In genomic region chr2:10159086-10159485, GRCh38 we compare ENCODE assay signal across 16 cellular contexts. TPM values are rescaled to one million over a fixed set of nuclear protein-coding genes. Genes with fewer than 3 reads are reported as not detected.
DNase-seq lines count a peak whose midpoint lies in the region; ATAC-seq and TF ChIP-seq lines count a peak whose summit lies in the region.
"Had no signal": no experiment of that assay in that cellular context is flagged by ENCODE, and none has a peak within 500 bp of the region (broad histone marks: within the 10 kb centered on the region; RNA-seq: fewer than 3 reads in every experiment).

No MANE protein-coding gene starts in this region.

- CTCF ChIA-PET in activated CD8-positive, alpha-beta T cell treated with anti-CD3 and anti-CD28 coated beads, Interleukin-2, amount 10 ng/mL, durations not matched to agents 7 days and 5 days (lab: Charles Lee) = interaction anchor here (1.9 to 5.4 kb wide), 4 partner anchors 17 to 276 kb away, joined by 7 to 28 read pairs (median 12); no protein-coding TSS in a partner anchor
- CTCF ChIA-PET in activated CD8-positive, alpha-beta T cell treated with anti-CD3 and anti-CD28 coated beads for 36 hours (lab: Charles Lee) = interaction anchor here (1.7 kb wide), 1 partner anchor 18 kb away, joined by 6 read pairs; no protein-coding TSS in a partner anchor

- H3K9me3 Mint-ChIP-seq in activated CD8-positive, alpha-beta T cell treated with anti-CD3 and anti-CD28 coated beads, Interleukin-2, amount 10 ng/mL, durations not matched to agents 7 days and 5 days (ENCODE audit: insufficient read depth) = no peaks in the 10 kb centered on the region
- no peaks in the 10 kb centered on the region for H3K9me3 Mint-ChIP-seq in activated CD8-positive, alpha-beta T cell treated with anti-CD3 and anti-CD28 coated beads for 36 hours
- no peaks in the 10 kb centered on the region for H3K9me3 Mint-ChIP-seq in brain
- no peaks in the 10 kb centered on the region for H3K9me3 Mint-ChIP-seq in neural crest cell
- H3K9me3 Mint-ChIP-seq: CD4-positive, alpha-beta T cell; IgD-negative memory B cell had no signal

- POLR2A ChIA-PET in activated CD8-positive, alpha-beta T cell treated with anti-CD3 and anti-CD28 coated beads, Interleukin-2, amount 10 ng/mL, durations not matched to agents 7 days and 5 days (lab: Charles Lee) = no interaction called here
- POLR2A ChIA-PET in activated CD8-positive, alpha-beta T cell treated with anti-CD3 and anti-CD28 coated beads for 36 hours (lab: Charles Lee) = interaction anchor here (1.0 kb wide), 1 partner anchor 11 kb away, joined by 3 read pairs; no protein-coding TSS in a partner anchor

- no peak for ATAC-seq in activated CD8-positive, alpha-beta T cell treated with anti-CD3 and anti-CD28 coated beads, Interleukin-2, amount 10 ng/mL, durations not matched to agents 7 days and 5 days
- ATAC-seq in activated CD8-positive, alpha-beta T cell treated with anti-CD3 and anti-CD28 coated beads for 36 hours = no peak
- no peak for ATAC-seq in GM19324 (IDR thresholded peaks at IDR 0.05; ENCODE audit: low FRiP score, unreplicated experiment)
- ATAC-seq in HG03520 (IDR thresholded peaks at IDR 0.05; ENCODE audit: unreplicated experiment) = no peak
- ATAC-seq: GM12878, Panc1 had no signal

- peaks cover 89% of the 10 kb centered on the region for H3K36me3 ChIP-seq in KOPT-K1 (ENCODE audit: insufficient read depth, low read length)

- peaks cover 25% of the 10 kb centered on the region for H3K4me1 Mint-ChIP-seq in activated CD8-positive, alpha-beta T cell treated with anti-CD3 and anti-CD28 coated beads, Interleukin-2, amount 10 ng/mL, durations not matched to agents 7 days and 5 days (ENCODE audit: low read depth)
- no peaks in the 10 kb centered on the region for H3K4me1 Mint-ChIP-seq in activated CD8-positive, alpha-beta T cell treated with anti-CD3 and anti-CD28 coated beads for 36 hours (ENCODE audit: low read depth)
- H3K4me1 Mint-ChIP-seq in brain = peaks cover 59% of the 10 kb centered on the region
- H3K4me1 Mint-ChIP-seq in neural crest cell = peaks cover 48% of the 10 kb centered on the region

- peak overlapping the region; percentile 49 for H3K27ac ChIP-seq in KOPT-K1 (ENCODE audit: low read depth, low read length, poor library complexity, severe bottlenecking)

- intact Hi-C loops in activated CD8-positive, alpha-beta T cell treated with anti-CD3 and anti-CD28 coated beads for 36 hours (cut with micrococcal nuclease) = no loop called here

- DNase-seq in activated CD8-positive, alpha-beta T cell treated with anti-CD3 and anti-CD28 coated beads, Interleukin-2, amount 10 ng/mL, durations not matched to agents 7 days and 5 days = no peak
- DNase-seq in activated CD8-positive, alpha-beta T cell treated with anti-CD3 and anti-CD28 coated beads for 36 hours = no peak
- DNase-seq in neural crest cell (ENCODE audit: low read depth, low spot score) = no peak
- DNase-seq in RPMI8226 = no peak
- DNase-seq: AML-193; CD4-positive, alpha-beta T cell; DMS79; HCEC 1CT; SHP77 treated with DMSO at 0.1 percent for 48 hours had no signal

- no peaks in the 10 kb centered on the region for H3K9me3 ChIP-seq in KOPT-K1 (ENCODE audit: insufficient read depth, low read length, poor library complexity, severe bottlenecking)

- H3K4me3 Mint-ChIP-seq in activated CD8-positive, alpha-beta T cell treated with anti-CD3 and anti-CD28 coated beads, Interleukin-2, amount 10 ng/mL, durations not matched to agents 7 days and 5 days = no peak overlapping the region
- H3K4me3 Mint-ChIP-seq in activated CD8-positive, alpha-beta T cell treated with anti-CD3 and anti-CD28 coated beads for 36 hours = no peak overlapping the region
- no peak overlapping the region for H3K4me3 Mint-ChIP-seq in brain
- peak overlapping the region; percentile 9 for H3K4me3 Mint-ChIP-seq in neural crest cell
- H3K4me3 Mint-ChIP-seq: CD4-positive, alpha-beta T cell; IgD-negative memory B cell had no signal

- no peak for TF ChIP-seq CTCF in activated CD8-positive, alpha-beta T cell treated with anti-CD3 and anti-CD28 coated beads for 36 hours (IDR thresholded peaks at IDR 0.05)
- TF ChIP-seq CTCF in brain (conservative IDR thresholded peaks at IDR 0.05) = no peak
- no peak for TF ChIP-seq CTCF in neural crest cell (conservative IDR thresholded peaks at IDR 0.05)

- H3K27me3 Mint-ChIP-seq in activated CD8-positive, alpha-beta T cell treated with anti-CD3 and anti-CD28 coated beads, Interleukin-2, amount 10 ng/mL, durations not matched to agents 7 days and 5 days (ENCODE audit: low read depth) = no peaks in the 10 kb centered on the region
- no peaks in the 10 kb centered on the region for H3K27me3 Mint-ChIP-seq in activated CD8-positive, alpha-beta T cell treated with anti-CD3 and anti-CD28 coated beads for 36 hours
- H3K27me3 Mint-ChIP-seq in brain (peaks cover 9% of the 10 kb centered on the region), neural crest cell (ENCODE audit: low read depth) (no peaks in the 10 kb centered on the region)
- H3K27me3 Mint-ChIP-seq: CD4-positive, alpha-beta T cell; IgD-negative memory B cell had no signal

- peaks cover 42% of the 10 kb centered on the region for H3K36me3 Mint-ChIP-seq in activated CD8-positive, alpha-beta T cell treated with anti-CD3 and anti-CD28 coated beads, Interleukin-2, amount 10 ng/mL, durations not matched to agents 7 days and 5 days (ENCODE audit: low read depth)
- peaks cover 13% of the 10 kb centered on the region for H3K36me3 Mint-ChIP-seq in activated CD8-positive, alpha-beta T cell treated with anti-CD3 and anti-CD28 coated beads for 36 hours (ENCODE audit: low read depth)
- H3K36me3 Mint-ChIP-seq in brain = no peaks in the 10 kb centered on the region
- peaks cover 2% of the 10 kb centered on the region for H3K36me3 Mint-ChIP-seq in neural crest cell (ENCODE audit: low read depth)
- H3K36me3 Mint-ChIP-seq: IgD-negative memory B cell had no signal

- H3K27ac Mint-ChIP-seq in activated CD8-positive, alpha-beta T cell treated with anti-CD3 and anti-CD28 coated beads, Interleukin-2, amount 10 ng/mL, durations not matched to agents 7 days and 5 days = peak overlapping the region; percentile 88
- no peak overlapping the region for H3K27ac Mint-ChIP-seq in activated CD8-positive, alpha-beta T cell treated with anti-CD3 and anti-CD28 coated beads for 36 hours
- peak overlapping the region; percentile 49 to 96 (median 94) for H3K27ac Mint-ChIP-seq in brain
- peak overlapping the region; percentile 95 for H3K27ac Mint-ChIP-seq in neural crest cell (ENCODE audit: unreplicated experiment)
- H3K27ac Mint-ChIP-seq: CD4-positive, alpha-beta T cell; IgD-negative memory B cell had no signal

RNA-seq across cellular contexts. Expression of gene RRM2, which starts 36.5 kb away (rescaled TPM):
- 100 to 1,000 TPM; 571 to 604 TPM for total RNA-seq in activated CD8-positive, alpha-beta T cell treated with anti-CD3 and anti-CD28 coated beads, Interleukin-2, amount 10 ng/mL, durations not matched to agents 7 days and 5 days
- 100 to 1,000 TPM; 368 to 396 TPM for total RNA-seq in activated CD8-positive, alpha-beta T cell treated with anti-CD3 and anti-CD28 coated beads for 36 hours
- 45.9 TPM for polyA plus RNA-seq in brain (ENCODE audit: insufficient read depth, low read depth, low replicate concordance)
- total RNA-seq in neural crest cell = 203 and 210 TPM in 2 replicates
